Comparison of ENCODE assay signal across 21 cellular contexts in genomic region chr16:11759163-11759834, GRCh38. TPM values are rescaled to one million over a fixed set of nuclear protein-coding genes. Genes with fewer than 3 reads are reported as not detected.
A peak's percentile ranks its signal among the peaks of the same experiment; 100 is the strongest.
DNase-seq lines count a peak whose midpoint lies in the region; ATAC-seq, FAIRE-seq and TF ChIP-seq lines count a peak whose summit lies in the region.
"Had no signal": no experiment of that assay in that cellular context is flagged by ENCODE, and none has a peak within 500 bp of the region (broad histone marks: within the 10 kb centered on the region; RNA-seq: fewer than 3 reads in every experiment).

No MANE protein-coding gene starts in this region.

- H3K27ac Mint-ChIP-seq in stimulated activated memory B cell treated with anti-CD40 and anti-IgM and Interleukin-4, amounts not matched to agents 10 μg/mL and 1 μg/mL and 100 μg/mL, for 72 hours: peak overlapping the region; percentile 67
- H3K27ac Mint-ChIP-seq in effector memory CD8-positive, alpha-beta T cell: no peak overlapping the region
- H3K27ac Mint-ChIP-seq: activated T-helper 2 cell treated with anti-CD3 and anti-CD28 coated beads, Interferon-gamma antibody, Interleukin-2, Interleukin-4, amounts not matched to agents 10 μg/mL and 5 μg/mL and 100 μg/mL, durations not matched to agents 14 hours and 24 hours and 36 hours had no signal

- H3K4me1 Mint-ChIP-seq in stimulated activated memory B cell treated with anti-CD40 and anti-IgM and Interleukin-4, amounts not matched to agents 10 μg/mL and 1 μg/mL and 100 μg/mL, for 72 hours: peaks cover 20% of the 10 kb centered on the region
- H3K4me1 Mint-ChIP-seq in effector memory CD8-positive, alpha-beta T cell (ENCODE audit: low read depth in 2 of 2): no peaks in the 10 kb centered on the region
- H3K4me1 Mint-ChIP-seq: stimulated activated effector memory CD8-positive, alpha-beta T cell treated with anti-CD3 and anti-CD28 coated beads, Interleukin-12 subunit alpha, Interleukin-12 subunit beta, amount 100 ng/mL, for 72 hours had no signal

- H3K4me3 ChIP-seq in bronchial epithelial cell (ENCODE audit: low read depth, low read length): no peak overlapping the region
- no peak overlapping the region for H3K4me3 ChIP-seq in brain microvascular endothelial cell (ENCODE audit: low read depth, low read length)
- H3K4me3 ChIP-seq: tibial nerve had no signal

- H3K36me3 ChIP-seq in bronchial epithelial cell (ENCODE audit: control insufficient read depth, insufficient read depth, low read length) (peaks cover 16% of the 10 kb centered on the region), brain microvascular endothelial cell (replicated peaks) (peaks cover 51% of the 10 kb centered on the region)

- no peak overlapping the region for H3K4me3 Mint-ChIP-seq in stimulated activated memory B cell treated with anti-CD40 and anti-IgM and Interleukin-4, amounts not matched to agents 10 μg/mL and 1 μg/mL and 100 μg/mL, for 72 hours
- no peak overlapping the region for H3K4me3 Mint-ChIP-seq in effector memory CD8-positive, alpha-beta T cell
- H3K4me3 Mint-ChIP-seq: stimulated activated effector memory CD8-positive, alpha-beta T cell treated with anti-CD3 and anti-CD28 coated beads, Interleukin-12 subunit alpha, Interleukin-12 subunit beta, amount 100 ng/mL, for 72 hours had no signal

- FAIRE-seq in bronchial epithelial cell (lab: Jason Lieb, UNC): no peak
- FAIRE-seq: endothelial cell of umbilical vein, frontal cortex had no signal

- H3K27me3 Mint-ChIP-seq in stimulated activated memory B cell treated with anti-CD40 and anti-IgM and Interleukin-4, amounts not matched to agents 10 μg/mL and 1 μg/mL and 100 μg/mL, for 72 hours: no peaks in the 10 kb centered on the region
- H3K27me3 Mint-ChIP-seq in effector memory CD8-positive, alpha-beta T cell: no peaks in the 10 kb centered on the region

- H3K27ac ChIP-seq in brain microvascular endothelial cell: no peak overlapping the region
- H3K27ac ChIP-seq: C4-2B, tibial nerve had no signal

- TF ChIP-seq CTCF in bronchial epithelial cell (IDR thresholded peaks at IDR 0.05; ENCODE audit: insufficient read depth, low read length, severe bottlenecking) (no peak), brain microvascular endothelial cell (IDR thresholded peaks at IDR 0.05; ENCODE audit: low read depth, low read length, missing control alignments) (no peak)

- H3K27me3 ChIP-seq in bronchial epithelial cell (ENCODE audit: control insufficient read depth, insufficient read depth, low read length) (no peaks in the 10 kb centered on the region), brain microvascular endothelial cell (replicated peaks) (no peaks in the 10 kb centered on the region)
- H3K27me3 ChIP-seq: tibial nerve had no signal

- peak; percentile 17 for DNase-seq in NCI-H2171 treated with DMSO at 0.1 percent for 48 hours (lab: John Stamatoyannopoulos, UW)
- DNase-seq in NCI-H2171 (lab: John Stamatoyannopoulos, UW): no peak
- DNase-seq in NCI-H1694 treated with DMSO at 0.1 percent for 48 hours (lab: John Stamatoyannopoulos, UW): peak; percentile 37
- DNase-seq in bronchial epithelial cell (ENCODE audit: low read depth): peak; percentile 38
- no peak for DNase-seq in effector memory CD8-positive, alpha-beta T cell
- DNase-seq in brain microvascular endothelial cell: no peak
- DNase-seq: 8988T; activated CD8-positive, alpha-beta memory T cell treated with anti-CD3 and anti-CD28 coated beads for 24 hours; cerebellar nuclear complex; KBM-7; NCI-H1092 treated with DMSO at 0.1 percent for 48 hours; NCI-H526 treated with DMSO at 0.1 percent for 48 hours; posterior cingulate gyrus had no signal

- no peaks in the 10 kb centered on the region for H3K9me3 Mint-ChIP-seq in stimulated activated memory B cell treated with anti-CD40 and anti-IgM and Interleukin-4, amounts not matched to agents 10 μg/mL and 1 μg/mL and 100 μg/mL, for 72 hours
- H3K9me3 Mint-ChIP-seq in effector memory CD8-positive, alpha-beta T cell: no peaks in the 10 kb centered on the region
- H3K9me3 Mint-ChIP-seq: activated T-helper 2 cell treated with anti-CD3 and anti-CD28 coated beads, Interferon-gamma antibody, Interleukin-2, Interleukin-4, amounts not matched to agents 10 μg/mL and 5 μg/mL and 100 μg/mL, durations not matched to agents 14 hours and 24 hours and 36 hours; stimulated activated effector memory CD8-positive, alpha-beta T cell treated with anti-CD3 and anti-CD28 coated beads, Interleukin-12 subunit alpha, Interleukin-12 subunit beta, amount 100 ng/mL, for 72 hours had no signal

- peaks cover 70% of the 10 kb centered on the region for H3K36me3 Mint-ChIP-seq in stimulated activated memory B cell treated with anti-CD40 and anti-IgM and Interleukin-4, amounts not matched to agents 10 μg/mL and 1 μg/mL and 100 μg/mL, for 72 hours
- H3K36me3 Mint-ChIP-seq in effector memory CD8-positive, alpha-beta T cell (ENCODE audit: insufficient read depth): peaks cover 83% of the 10 kb centered on the region

- no peak for ATAC-seq in stimulated activated memory B cell treated with anti-CD40 and anti-IgM and Interleukin-4, amounts not matched to agents 10 μg/mL and 1 μg/mL and 100 μg/mL, for 72 hours
- no peak for ATAC-seq in GM19324 (IDR thresholded peaks at IDR 0.05; ENCODE audit: low FRiP score, unreplicated experiment)
- ATAC-seq in effector memory CD8-positive, alpha-beta T cell (replicated peaks): no peak
- ATAC-seq: stimulated activated effector memory CD8-positive, alpha-beta T cell treated with anti-CD3 and anti-CD28 coated beads, Interleukin-12 subunit alpha, Interleukin-12 subunit beta, amount 100 ng/mL, for 72 hours had no signal

- in situ Hi-C loops in brain microvascular endothelial cell (cut with HindIII; ENCODE audit: low pct_ligation_motif_present, low sequenced_read_pairs): no loop called here

RNA-seq across cellular contexts. Expression of gene TXNDC11, which starts 16.6 kb away (rescaled TPM):
- 29.4 and 35.8 TPM in 2 replicates for total RNA-seq in bronchial epithelial cell

RNA-seq across cellular contexts. Expression of gene ZC3H7A, which starts 37.8 kb away (rescaled TPM):
- total RNA-seq in bronchial epithelial cell: 26.9 and 28.5 TPM in 2 replicates

Comparison
In these comparisons a context has a peak if more than half of its experiments do, and no peak if none do; other contexts are left out.
1. DNase-seq: peak in NCI-H2171 treated with DMSO at 0.1 percent for 48 hours (single experiment), NCI-H1694 treated with DMSO at 0.1 percent for 48 hours (single experiment) and bronchial epithelial cell (single experiment); none in NCI-H2171 (single experiment), effector memory CD8-positive, alpha-beta T cell (0 of 3) and brain microvascular endothelial cell (single experiment).